Comparison of ENCODE assay signal across 16 cellular contexts in the genomic region with DNA sequence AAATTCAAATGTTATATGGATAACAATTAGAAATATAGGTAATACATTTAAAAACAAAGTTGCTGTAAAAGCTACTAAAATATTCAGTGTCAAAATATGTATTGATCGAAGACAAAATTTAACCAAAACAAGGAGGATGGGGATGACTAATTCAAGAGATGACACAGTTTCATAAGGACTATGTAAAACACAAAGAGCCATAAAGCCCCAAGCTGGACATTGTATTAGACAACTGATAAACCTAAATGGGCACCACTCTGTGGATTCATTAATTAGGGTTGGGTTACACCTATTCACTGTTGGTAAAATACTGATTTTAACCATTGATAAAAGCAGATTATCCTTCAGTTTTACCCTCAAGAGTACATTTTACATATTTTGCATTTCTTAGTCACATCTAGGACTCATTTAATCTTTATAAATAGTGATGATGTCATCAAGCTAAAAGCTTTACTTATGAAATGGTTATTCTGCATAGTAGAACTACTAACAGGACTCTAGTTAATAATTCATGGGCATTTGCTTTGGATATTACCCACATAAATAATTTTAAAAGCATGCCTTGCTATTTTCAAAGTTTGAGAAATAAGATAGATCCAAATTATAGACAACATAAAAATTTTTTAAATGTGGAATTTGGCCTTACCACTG. TPM values are rescaled to one million over a fixed set of nuclear protein-coding genes. Genes with fewer than 3 reads are reported as not detected.
A peak's percentile ranks its signal among the peaks of the same experiment; 100 is the strongest.
DNase-seq lines count a peak whose midpoint lies in the region; ATAC-seq and TF ChIP-seq lines count a peak whose summit lies in the region.
"Had no signal": no experiment of that assay in that cellular context is flagged by ENCODE, and none has a peak within 500 bp of the region (broad histone marks: within the 10 kb centered on the region; RNA-seq: fewer than 3 reads in every experiment).

No MANE protein-coding gene starts in this region.

- H2AFZ ChIP-seq in PC-3 (ENCODE audit: low read length) (no peak overlapping the region), OCI-LY7 (ENCODE audit: low read length) (no peak overlapping the region)

- ATAC-seq in GM18520 (IDR thresholded peaks at IDR 0.05; ENCODE audit: unreplicated experiment) (peak; percentile 32), PC-3 (no peak), GM21529 (IDR thresholded peaks at IDR 0.05; ENCODE audit: unreplicated experiment) (no peak), heart left ventricle (no peak), GM18873 (IDR thresholded peaks at IDR 0.05; ENCODE audit: low FRiP score, unreplicated experiment) (no peak)

- H3K27me3 ChIP-seq in CD4-positive, alpha-beta memory T cell (ENCODE audit: insufficient read depth, low read length) = no peaks in the 10 kb centered on the region
- no peaks in the 10 kb centered on the region for H3K27me3 ChIP-seq in PC-3 (ENCODE audit: low read length)
- no peaks in the 10 kb centered on the region for H3K27me3 ChIP-seq in heart left ventricle
- H3K27me3 ChIP-seq: SJSA1, tibial nerve had no signal

- intact Hi-C loops in CD4-positive, alpha-beta memory T cell (cut with micrococcal nuclease) = loop anchor here (1.0 kb wide), 1 partner anchor 12 kb away; no protein-coding TSS in a partner anchor
- intact Hi-C loops in PC-3 (cut with micrococcal nuclease) = no loop called here
- intact Hi-C loops in OCI-LY7 (cut with micrococcal nuclease; ENCODE audit: unreplicated experiment) = no loop called here
- intact Hi-C loops in heart left ventricle (cut with DNase I) = loop anchor here in 2 of 10 donors (5.0 to 10.0 kb wide), 2 partner anchors 43 to 46 kb away; no protein-coding TSS in a partner anchor

- peaks cover 37% of the 10 kb centered on the region for H3K4me1 ChIP-seq in CD4-positive, alpha-beta memory T cell (ENCODE audit: insufficient read depth, low read length)
- H3K4me1 ChIP-seq in PC-3 (ENCODE audit: insufficient read depth, low read length) = peaks cover 40% of the 10 kb centered on the region
- H3K4me1 ChIP-seq in OCI-LY7 (ENCODE audit: insufficient read depth, low read length, poor library complexity, severe bottlenecking) = peaks cover 34% of the 10 kb centered on the region
- H3K4me1 ChIP-seq in heart left ventricle = peaks cover 0 to 28% (median 0%) of the 10 kb centered on the region in 12 donors
- H3K4me1 ChIP-seq: tibial nerve had no signal

- CTCF ChIA-PET in CD4-positive, alpha-beta memory T cell (lab: Charles Lee; ENCODE audit: partially characterized antibody) = interaction anchor here (0.8 to 1.9 kb wide), 3 partner anchors 9 to 138 kb away, joined by 3 to 4 read pairs (median 3); no protein-coding TSS in a partner anchor
- CTCF ChIA-PET in PC-3 (lab: Charles Lee) (no interaction called here), OCI-LY7 (lab: Charles Lee; ENCODE audit: unreplicated experiment) (interaction anchor here (1.2 kb wide), 1 partner anchor 8 kb away, joined by 4 read pairs; no protein-coding TSS in a partner anchor)

- WGBS in heart left ventricle, 4 donors = 44 to 100% (median 76%) methylated on average over 1 of the region's 1 CpG

- peaks cover 50 to 81% of the 10 kb centered on the region in 2 donors for H3K36me3 Mint-ChIP-seq in CD4-positive, alpha-beta memory T cell
- H3K36me3 Mint-ChIP-seq in mesothelial cell of epicardium = peaks cover 46% of the 10 kb centered on the region

- no peaks in the 10 kb centered on the region for H3K27me3 Mint-ChIP-seq in CD4-positive, alpha-beta memory T cell
- no peaks in the 10 kb centered on the region for H3K27me3 Mint-ChIP-seq in mesothelial cell of epicardium (ENCODE audit: low read depth)
- H3K27me3 Mint-ChIP-seq: IgD-negative memory B cell, progenitor cell of endocrine pancreas had no signal

- DNase-seq in CD4-positive, alpha-beta memory T cell = no peak
- DNase-seq in PC-3 (no peak), mesothelial cell of epicardium (ENCODE audit: low spot score in 2 of 2, unreplicated experiment in 2 of 2) (no peak), OCI-LY7 (ENCODE audit: low spot score) (no peak), heart left ventricle (no peak)
- DNase-seq: C1 segment of cervical spinal cord, head of caudate nucleus, NCI-H1092, NCI-H2171 treated with DMSO at 0.1 percent for 48 hours had no signal

- POLR2A ChIA-PET in CD4-positive, alpha-beta memory T cell (lab: Charles Lee; ENCODE audit: partially characterized antibody) = interaction anchor here (2.5 kb wide), 1 partner anchor 58 kb away, joined by 10 read pairs; a partner anchor contains a TSS
- POLR2A ChIA-PET in PC-3 (lab: Charles Lee; ENCODE audit: unreplicated experiment) = no interaction called here
- POLR2A ChIA-PET in OCI-LY7 (lab: Charles Lee) = interaction anchor here (1.3 to 4.3 kb wide), 2 partner anchors 9 to 15 kb away, joined by 4 to 27 read pairs; no protein-coding TSS in a partner anchor

- H3K79me2 ChIP-seq in PC-3 (ENCODE audit: low read length) (peaks cover 2% of the 10 kb centered on the region), OCI-LY7 (ENCODE audit: insufficient read depth, low read depth, low read length) (no peaks in the 10 kb centered on the region; the same call in 1 of the 2 replicates)

- no peaks in the 10 kb centered on the region for H3K9me3 ChIP-seq in CD4-positive, alpha-beta memory T cell (ENCODE audit: control insufficient read depth in 1 of 2, low read length in 2 of 2)
- H3K9me3 ChIP-seq in PC-3 (ENCODE audit: low read length) (no peaks in the 10 kb centered on the region), OCI-LY7 (ENCODE audit: low read length) (no peaks in the 10 kb centered on the region), heart left ventricle (no peaks in the 10 kb centered on the region)
- H3K9me3 ChIP-seq: SJSA1, tibial nerve had no signal

- H3F3A ChIP-seq in PC-3 (ENCODE audit: low read length, unreplicated experiment) = no peaks in the 10 kb centered on the region

- H3K9ac ChIP-seq in PC-3 (ENCODE audit: low read length) = no peak overlapping the region

- H3K4me1 Mint-ChIP-seq in CD4-positive, alpha-beta memory T cell = peaks cover 25 to 61% (median 41%) of the 10 kb centered on the region in 4 donors
- peaks cover 12% of the 10 kb centered on the region for H3K4me1 Mint-ChIP-seq in mesothelial cell of epicardium

- TF ChIP-seq POLR2A in heart left ventricle (IDR thresholded peaks at IDR 0.05) = no peak

- peaks cover 42% of the 10 kb centered on the region for H3K36me3 ChIP-seq in CD4-positive, alpha-beta memory T cell (ENCODE audit: insufficient read depth, low read length)
- peaks cover 55% of the 10 kb centered on the region for H3K36me3 ChIP-seq in PC-3 (ENCODE audit: low read depth, low read length)
- peaks cover 92% of the 10 kb centered on the region for H3K36me3 ChIP-seq in OCI-LY7 (ENCODE audit: insufficient read depth, low read length)
- H3K36me3 ChIP-seq in heart left ventricle = peaks cover 0 to 100% (median 97%) of the 10 kb centered on the region in 9 donors

- H3K4me3 Mint-ChIP-seq in CD4-positive, alpha-beta memory T cell = peak overlapping the region in 2 of 8 donors; percentile 13 to 23
- no peak overlapping the region for H3K4me3 Mint-ChIP-seq in mesothelial cell of epicardium

- BruUV-seq in PC-3 (replicated peaks; lab: Mats Ljungman, UMichigan) (no TSS peak), OCI-LY7 (replicated peaks; lab: Mats Ljungman, UMichigan) (no TSS peak)

- no peaks in the 10 kb centered on the region for H4K20me1 ChIP-seq in PC-3 (ENCODE audit: low read length)
- no peaks in the 10 kb centered on the region for H4K20me1 ChIP-seq in OCI-LY7 (ENCODE audit: insufficient read depth, low read length)

- H3K9me3 Mint-ChIP-seq in CD4-positive, alpha-beta memory T cell = peaks cover 0 to 2% (median 0%) of the 10 kb centered on the region in 8 donors
- no peaks in the 10 kb centered on the region for H3K9me3 Mint-ChIP-seq in mesothelial cell of epicardium
- H3K9me3 Mint-ChIP-seq: IgD-negative memory B cell had no signal

- H3K27ac ChIP-seq in CD4-positive, alpha-beta memory T cell (ENCODE audit: low read depth, low read length) = no peak overlapping the region
- H3K27ac ChIP-seq in PC-3 (ENCODE audit: low read length) = peak overlapping the region; percentile 11; the same call in 1 of the 2 replicates
- H3K27ac ChIP-seq in OCI-LY7 (ENCODE audit: low read depth, low read length, poor library complexity, severe bottlenecking) = no peak overlapping the region
- no peak overlapping the region for H3K27ac ChIP-seq in heart left ventricle
- H3K27ac ChIP-seq: SJSA1, tibial nerve had no signal

- H3K4me2 ChIP-seq in PC-3 (ENCODE audit: low read length) = peak overlapping the region; percentile 47
- H3K4me2 ChIP-seq in OCI-LY7 (ENCODE audit: low read length) = no peak overlapping the region

- peak overlapping the region; percentile 3 to 88 (median 43) for H3K27ac Mint-ChIP-seq in CD4-positive, alpha-beta memory T cell
- peak overlapping the region; percentile 40 for H3K27ac Mint-ChIP-seq in mesothelial cell of epicardium
- H3K27ac Mint-ChIP-seq: progenitor cell of endocrine pancreas had no signal

- TF ChIP-seq CTCF in PC-3 (conservative IDR thresholded peaks at IDR 0.05; ENCODE audit: low read depth, low read length) (no peak), mesothelial cell of epicardium (IDR thresholded peaks at IDR 0.05; ENCODE audit: unreplicated experiment) (no peak), OCI-LY7 (conservative IDR thresholded peaks at IDR 0.05; ENCODE audit: low read length) (no peak), heart left ventricle (IDR thresholded peaks at IDR 0.05) (no peak)

- H3K4me3 ChIP-seq in CD4-positive, alpha-beta memory T cell (ENCODE audit: low read length in 2 of 2) = no peak overlapping the region
- H3K4me3 ChIP-seq in PC-3 (ENCODE audit: low read length) (no peak overlapping the region), OCI-LY7 (ENCODE audit: low read depth, low read length, poor library complexity, severe bottlenecking) (no peak overlapping the region), heart left ventricle (no peak overlapping the region)
- H3K4me3 ChIP-seq: SJSA1, tibial nerve had no signal

- H3K9me2 ChIP-seq in PC-3 (replicated peaks; ENCODE audit: low read length) (no peaks in the 10 kb centered on the region), OCI-LY7 (ENCODE audit: insufficient read depth, low read length) (no peaks in the 10 kb centered on the region)

RNA-seq across cellular contexts. Expression of a gene that starts 13.7 kb away (rescaled TPM):
- 10 to 100 TPM; 60.2 to 64.1 TPM for total RNA-seq in CD4-positive, alpha-beta memory T cell
- 10 to 100 TPM in 1 of 2 donors, 1 to 10 TPM in 1; 9.5 to 30.4 TPM for polyA plus RNA-seq in CD4-positive, alpha-beta memory T cell
- total RNA-seq in PC-3 (2014; rRNA removed) (12.3 and 17.0 TPM in 2 replicates), mesothelial cell of epicardium (26.4 to 29.5 TPM (median 26.6 TPM) in 3 replicates), OCI-LY7 (2022) (43.4 and 45.9 TPM in 2 replicates), heart left ventricle (10 to 100 TPM in 8 of 9 donors, 1 to 10 TPM in 1; 9.7 to 31.0 (median 16.5) TPM)
- 29.2 and 44.4 TPM in 2 replicates for total RNA-seq in OCI-LY7 (2014; rRNA removed; shearing (Covaris generic))
- 1 to 10 TPM; 7.7 to 8.7 TPM for polyA plus RNA-seq in heart left ventricle

RNA-seq across cellular contexts. Expression of a gene that starts 58.1 kb away (rescaled TPM):
- total RNA-seq in CD4-positive, alpha-beta memory T cell = 10 to 100 TPM; 34.6 to 37.2 TPM
- 10 to 100 TPM; 52.1 to 83.6 TPM for polyA plus RNA-seq in CD4-positive, alpha-beta memory T cell
- 28.8 and 29.1 TPM in 2 replicates for total RNA-seq in PC-3 (2014; rRNA removed)
- total RNA-seq in mesothelial cell of epicardium = 23.4 to 29.0 TPM (median 27.3 TPM) in 3 replicates
- total RNA-seq in OCI-LY7 (2014; rRNA removed; shearing (Covaris generic)) = 20.6 and 21.8 TPM in 2 replicates
- 24.0 and 26.1 TPM in 2 replicates for total RNA-seq in OCI-LY7 (2022)
- total RNA-seq in heart left ventricle = 100 to 1,000 TPM in 1 of 9 donors, 10 to 100 TPM in 8; 47.1 to 104 (median 72.6) TPM
- polyA plus RNA-seq in heart left ventricle = 10 to 100 TPM; 39.2 to 64.7 TPM
